In the genomic region with DNA sequence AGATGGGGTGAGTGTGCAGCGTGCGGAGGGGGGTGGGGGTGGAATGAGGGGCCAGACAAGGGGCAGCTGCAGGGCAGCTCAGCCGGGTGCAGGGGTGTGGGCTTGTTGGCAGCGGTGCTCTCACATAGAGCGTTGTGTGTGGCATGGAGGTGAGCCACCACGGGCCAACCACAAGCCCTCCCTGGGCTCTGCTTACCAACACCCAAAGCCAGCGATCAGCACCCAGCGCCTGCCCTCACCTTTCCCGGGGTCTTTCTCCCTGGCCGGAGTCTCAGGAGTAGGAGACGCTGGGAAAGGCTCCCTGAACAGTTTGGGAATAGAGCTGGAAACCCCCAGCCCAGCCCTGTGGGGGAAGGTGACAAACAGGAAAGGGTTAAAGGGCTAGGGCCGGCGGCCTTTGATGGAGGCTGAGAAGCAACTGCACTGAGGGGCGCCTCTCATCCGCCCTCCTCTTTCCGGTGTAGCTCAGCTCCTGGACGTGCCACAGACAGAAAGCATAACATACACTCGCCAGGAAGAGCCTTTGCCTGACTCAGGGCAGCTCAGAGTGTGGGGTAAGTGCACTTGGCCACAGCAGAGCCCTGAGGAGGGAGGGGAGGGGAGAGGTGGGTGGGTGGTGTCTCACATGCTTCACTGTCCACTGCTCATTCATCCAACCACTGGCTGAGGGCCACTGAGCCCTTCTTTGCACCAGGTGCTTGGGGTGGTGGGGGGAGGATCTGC, we compare ENCODE assay signal across 8 cellular contexts. TPM values are rescaled to one million over a fixed set of nuclear protein-coding genes. Genes with fewer than 3 reads are reported as not detected.
A peak's percentile ranks its signal among the peaks of the same experiment; 100 is the strongest.
DNase-seq lines count a peak whose midpoint lies in the region; ATAC-seq, FAIRE-seq and TF ChIP-seq lines count a peak whose summit lies in the region.

No MANE protein-coding gene starts in this region.

- H3K27me3 ChIP-seq in PC-3 (ENCODE audit: low read length) (no peaks in the 10 kb centered on the region), iPS-15b (ENCODE audit: control insufficient read depth, insufficient read depth, low read length) (peaks cover 8% of the 10 kb centered on the region), spleen (replicated peaks in 1 of 7) (no peaks in the 10 kb centered on the region)

- H3K36me3 ChIP-seq in PC-3 (ENCODE audit: low read depth, low read length) (peaks cover 18% of the 10 kb centered on the region; the same call in 1 of the 2 replicates), iPS-15b (ENCODE audit: control insufficient read depth, insufficient read depth, low read length) (peaks cover 2% of the 10 kb centered on the region), spleen (peaks cover 0 to 33% (median 17%) of the 10 kb centered on the region in 6 donors)

- peak overlapping the region; percentile 91 for H3K4me3 Mint-ChIP-seq in activated naive CD8-positive, alpha-beta T cell

- H3K9me2 ChIP-seq in PC-3 (replicated peaks; ENCODE audit: low read length) = no peaks in the 10 kb centered on the region

- H3K27me3 Mint-ChIP-seq in activated naive CD8-positive, alpha-beta T cell = no peaks in the 10 kb centered on the region

- TF ChIP-seq CTCF in GM13976 (IDR thresholded peaks at IDR 0.05; ENCODE audit: borderline replicate concordance, control extremely low read depth, extremely low read depth, insufficient read depth, missing control alignments) (no peak), PC-3 (conservative IDR thresholded peaks at IDR 0.05; ENCODE audit: low read depth, low read length) (no peak), spleen (IDR thresholded peaks at IDR 0.05 in 8 of 11, conservative IDR thresholded peaks at IDR 0.05 in 3 of 11) (peak in 1 of 11 experiments; percentile 5), D721Med (IDR thresholded peaks at IDR 0.05; ENCODE audit: insufficient read depth, missing control alignments) (no peak)

- H3K9ac ChIP-seq in PC-3 (ENCODE audit: low read length) (peak overlapping the region; percentile 69), iPS-15b (ENCODE audit: low read depth, low read length) (no peak overlapping the region)

- H3K9me3 Mint-ChIP-seq in activated naive CD8-positive, alpha-beta T cell (ENCODE audit: low read depth) = no peaks in the 10 kb centered on the region

- CTCF ChIA-PET in PC-3 (lab: Charles Lee) = interaction anchor here (0.6 to 2.9 kb wide), 6 partner anchors 8 to 142 kb away, joined by 3 to 29 read pairs (median 4); no protein-coding TSS in a partner anchor

- WGBS in spleen, 5 donors = 0 to 2% (median 1%) methylated on average over 14 to 18 of the region's 18 CpGs

- H3K4me2 ChIP-seq in PC-3 (ENCODE audit: low read length) = peak overlapping the region; percentile 91

- H3K27ac Mint-ChIP-seq in activated naive CD8-positive, alpha-beta T cell = peak overlapping the region; percentile 89

- H3K27ac ChIP-seq in PC-3 (ENCODE audit: low read length) (peak overlapping the region; percentile 60), spleen (peak overlapping the region; percentile 65 to 92 (median 82))

- no peaks in the 10 kb centered on the region for H4K20me1 ChIP-seq in PC-3 (ENCODE audit: low read length)

- POLR2A ChIA-PET in PC-3 (lab: Charles Lee; ENCODE audit: unreplicated experiment) = interaction anchor here (0.7 to 0.8 kb wide), 3 partner anchors 28 to 839 kb away, joined by 3 to 8 read pairs (median 6); partner anchors contain the start of gene ELK4

- peak overlapping the region; percentile 86 for H2AFZ ChIP-seq in PC-3 (ENCODE audit: low read length)

- intact Hi-C loops in PC-3 (cut with micrococcal nuclease) (loop anchor here (1.0 kb wide), 1 partner anchor 9 kb away; no protein-coding TSS in a partner anchor), spleen (cut with DNase I; ENCODE audit: low total_unique reads) (no loop called here)

- peaks cover 14% of the 10 kb centered on the region for H3K79me2 ChIP-seq in PC-3 (ENCODE audit: low read length)

- no peak for FAIRE-seq in D721Med (lab: Jason Lieb, UNC)

- DNase-seq in GM13976 (ENCODE audit: low spot score) = peak; percentile 74
- DNase-seq in PC-3 = peak; percentile 76
- DNase-seq in spleen = peak; percentile 86
- no peak for DNase-seq in D721Med (ENCODE audit: insufficient read length, low spot score)
- DNase-seq in NCI-H2081 (lab: John Stamatoyannopoulos, UW) = no peak

- H3K36me3 Mint-ChIP-seq in activated naive CD8-positive, alpha-beta T cell = peaks cover under 1% of the 10 kb centered on the region

- H3K9me3 ChIP-seq in PC-3 (ENCODE audit: low read length) (no peaks in the 10 kb centered on the region), iPS-15b (ENCODE audit: control insufficient read depth, insufficient read depth, low read length) (no peaks in the 10 kb centered on the region), spleen (no peaks in the 10 kb centered on the region)

- H3K4me1 ChIP-seq in PC-3 (ENCODE audit: insufficient read depth, low read length) = peaks cover 41% of the 10 kb centered on the region
- peaks cover 20% of the 10 kb centered on the region for H3K4me1 ChIP-seq in iPS-15b (ENCODE audit: control insufficient read depth, insufficient read depth, low read length)
- peaks cover 35 to 91% (median 76%) of the 10 kb centered on the region in 6 donors for H3K4me1 ChIP-seq in spleen

- H3K4me3 ChIP-seq in PC-3 (ENCODE audit: low read length) (peak overlapping the region; percentile 76), iPS-15b (ENCODE audit: low read depth, low read length) (peak overlapping the region; percentile 50), spleen (peak overlapping the region; percentile 60 to 94 (median 67))

- no peaks in the 10 kb centered on the region for H3F3A ChIP-seq in PC-3 (ENCODE audit: low read length, unreplicated experiment)

- peak; percentile 29 for ATAC-seq in HG02642 (IDR thresholded peaks at IDR 0.05; ENCODE audit: poor library complexity, unreplicated experiment)
- ATAC-seq in PC-3 = peak; percentile 64

- H3K4me1 Mint-ChIP-seq in activated naive CD8-positive, alpha-beta T cell (ENCODE audit: low read depth) = peaks cover 85% of the 10 kb centered on the region

- no peak for TF ChIP-seq POLR2A in spleen (IDR thresholded peaks at IDR 0.05)

- no TSS peak for BruUV-seq in PC-3 (replicated peaks; lab: Mats Ljungman, UMichigan)

- in situ Hi-C loops in GM13976 (cut with MboI; ENCODE audit: low sequenced_read_pairs, unreplicated experiment) = no loop called here

RNA-seq across cellular contexts. Expression of gene IKBKE, which starts 0.6 kb away (rescaled TPM):
- total RNA-seq in PC-3 (2014; rRNA removed) = 27.0 and 28.3 TPM in 2 replicates
- total RNA-seq in spleen = 10 to 100 TPM; 20.1 to 37.3 (median 35.1) TPM
- 10 to 100 TPM; 11.3 to 23.2 (median 17.0) TPM for polyA plus RNA-seq in spleen

RNA-seq across cellular contexts. Expression of gene RASSF5, which starts 36.5 kb away (rescaled TPM):
- total RNA-seq in PC-3 (2014; rRNA removed) = 15.5 and 16.0 TPM in 2 replicates
- total RNA-seq in spleen = 100 to 1,000 TPM; 121 to 168 (median 131) TPM
- polyA plus RNA-seq in spleen = 10 to 100 TPM; 32.2 to 39.5 (median 35.8) TPM

Comparison
In these comparisons a context has a peak if more than half of its experiments do, and no peak if none do; other contexts are left out.
1. DNase-seq: peak in GM13976 (single experiment), PC-3 (single experiment) and spleen (single experiment); none in D721Med (single experiment) and NCI-H2081 (0 of 2).
2. Peak in every context shown above with its lines, with median percentiles within 50 percentile points of each other: H3K4me3 ChIP-seq.